ENCODE assay signal across 20 cellular contexts in genomic region chr1:35575401-35575958, GRCh38. TPM values are rescaled to one million over a fixed set of nuclear protein-coding genes. Genes with fewer than 3 reads are reported as not detected.
A peak's percentile ranks its signal among the peaks of the same experiment; 100 is the strongest.
DNase-seq lines count a peak whose midpoint lies in the region; ATAC-seq lines count a peak whose summit lies in the region.
"Had no signal": no experiment of that assay in that cellular context is flagged by ENCODE, and none has a peak within 500 bp of the region (broad histone marks: within the 10 kb centered on the region; RNA-seq: fewer than 3 reads in every experiment).

No MANE protein-coding gene starts in this region.

- peak overlapping the region; percentile 50 to 53 for H3K4me3 Mint-ChIP-seq in activated T-cell treated with anti-CD3 and anti-CD28 coated beads, Interleukin-2, amount 50 U/mL, for 72 hours

- peaks cover 86% of the 10 kb centered on the region for H3K27me3 ChIP-seq in iPS-15b (ENCODE audit: control insufficient read depth, insufficient read depth, low read length)

- no peak for ATAC-seq in activated T-cell treated with anti-CD3 and anti-CD28 coated beads, Interleukin-2, amount 50 U/mL, for 72 hours (replicated peaks in 1 of 2)
- ATAC-seq in GM19463 (IDR thresholded peaks at IDR 0.05; ENCODE audit: unreplicated experiment) (no peak), GM21423 (IDR thresholded peaks at IDR 0.05; ENCODE audit: unreplicated experiment) (no peak)
- ATAC-seq: Right ventricle myocardium inferior had no signal

- no peaks in the 10 kb centered on the region for H3K9me3 Mint-ChIP-seq in activated T-cell treated with anti-CD3 and anti-CD28 coated beads, Interleukin-2, amount 50 U/mL, for 72 hours
- H3K9me3 Mint-ChIP-seq: endodermal cell had no signal

- peak overlapping the region; percentile 28 for H3K4me3 ChIP-seq in iPS-15b (ENCODE audit: low read depth, low read length)
- H3K4me3 ChIP-seq: adrenal gland, GM23248 had no signal

- no peak overlapping the region for H3K27ac Mint-ChIP-seq in activated T-cell treated with anti-CD3 and anti-CD28 coated beads, Interleukin-2, amount 50 U/mL, for 72 hours
- H3K27ac Mint-ChIP-seq: endodermal cell had no signal

- H3K9me3 ChIP-seq in KOPT-K1 (ENCODE audit: insufficient read depth, low read length, poor library complexity, severe bottlenecking): no peaks in the 10 kb centered on the region
- H3K9me3 ChIP-seq in iPS-15b (ENCODE audit: control insufficient read depth, insufficient read depth, low read length): no peaks in the 10 kb centered on the region
- H3K9me3 ChIP-seq: adrenal gland, left lung had no signal

- intact Hi-C loops in posterior vena cava (cut with DNase I): no loop called here

- peaks cover 3% of the 10 kb centered on the region for H3K4me1 ChIP-seq in iPS-15b (ENCODE audit: control insufficient read depth, insufficient read depth, low read length)

- peaks cover 10% of the 10 kb centered on the region for H3K4me1 Mint-ChIP-seq in activated T-cell treated with anti-CD3 and anti-CD28 coated beads, Interleukin-2, amount 50 U/mL, for 72 hours (ENCODE audit: low read depth)

- DNase-seq in activated T-cell treated with anti-CD3 and anti-CD28 coated beads, Interleukin-2, amount 50 U/mL, for 72 hours: no peak
- DNase-seq in activated T-cell treated with anti-CD3 and anti-CD28 coated beads, Interleukin-2, amount 50 U/mL, for 1 hour: no peak
- DNase-seq in posterior vena cava (ENCODE audit: low spot score) (peak; percentile 67), T1000 (lab: John Stamatoyannopoulos, UW) (no peak)
- DNase-seq: activated T-cell treated with anti-CD3 and anti-CD28 coated beads for 4 hours; adrenal gland; Calu3; cerebellar nuclear complex; KG1; left lung; NCI-H1417 treated with DMSO at 0.1 percent for 48 hours; NCI-H446; stimulated activated CD4-positive, alpha-beta T cell treated with anti-CD3 and anti-CD28 coated beads, Interleukin-15, amount 100 ng/mL, for 24 hours had no signal

- H3K36me3 ChIP-seq in KOPT-K1 (ENCODE audit: insufficient read depth, low read length): no peaks in the 10 kb centered on the region
- no peaks in the 10 kb centered on the region for H3K36me3 ChIP-seq in iPS-15b (ENCODE audit: control insufficient read depth, insufficient read depth, low read length)
- H3K36me3 ChIP-seq: adrenal gland, left lung had no signal

- H3K36me3 Mint-ChIP-seq in activated T-cell treated with anti-CD3 and anti-CD28 coated beads, Interleukin-2, amount 50 U/mL, for 72 hours (ENCODE audit: insufficient read depth in 2 of 2): peaks cover 0 to 2% of the 10 kb centered on the region in 2 donors

- H3K27me3 Mint-ChIP-seq in activated T-cell treated with anti-CD3 and anti-CD28 coated beads, Interleukin-2, amount 50 U/mL, for 72 hours (ENCODE audit: low read depth): peaks cover 17% of the 10 kb centered on the region

- H3K27ac ChIP-seq in KOPT-K1 (ENCODE audit: low read depth, low read length, poor library complexity, severe bottlenecking): peak overlapping the region; percentile 88
- H3K27ac ChIP-seq: adrenal gland, GM23248, left lung had no signal

- no peak overlapping the region for H3K9ac ChIP-seq in iPS-15b (ENCODE audit: low read depth, low read length)
- H3K9ac ChIP-seq: GM23248 had no signal

RNA-seq across cellular contexts. Expression of gene TFAP2E, which starts 2.4 kb away (rescaled TPM):
- total RNA-seq in activated T-cell treated with anti-CD3 and anti-CD28 coated beads, Interleukin-2, amount 50 U/mL, for 72 hours: 1 to 10 TPM; 1.2 to 1.9 TPM
- total RNA-seq in posterior vena cava: under 1 TPM; 0.65 to 0.81 TPM
- total RNA-seq: GM23248, Right ventricle myocardium inferior had no signal

RNA-seq across cellular contexts. Expression of gene NCDN, which starts 17.9 kb away (rescaled TPM):
- 10 to 100 TPM; 23.7 to 24.7 TPM for total RNA-seq in activated T-cell treated with anti-CD3 and anti-CD28 coated beads, Interleukin-2, amount 50 U/mL, for 72 hours
- total RNA-seq in posterior vena cava: 10 to 100 TPM; 16.6 to 22.6 TPM

RNA-seq across cellular contexts. Expression of gene KIAA0319L, which starts 18.3 kb away (rescaled TPM):
- total RNA-seq in activated T-cell treated with anti-CD3 and anti-CD28 coated beads, Interleukin-2, amount 50 U/mL, for 72 hours: 10 to 100 TPM; 44.3 to 60.9 TPM
- 10 to 100 TPM; 28.4 to 28.6 TPM for total RNA-seq in posterior vena cava
